ENCODE assay signal across 14 cellular contexts in genomic region chr17:57654040-57654775, GRCh38.
"Had no signal": no experiment of that assay in that cellular context is flagged by ENCODE, and none has a peak within 500 bp of the region (broad histone marks: within the 10 kb centered on the region; RNA-seq: fewer than 3 reads in every experiment).

No MANE protein-coding gene starts in this region.

- H3K4me1 ChIP-seq: heart left ventricle had no signal

- H3K27me3 Mint-ChIP-seq: activated CD4-positive, alpha-beta T cell treated with anti-CD3 and anti-CD28 coated beads, Interleukin-2, amount 10 ng/mL, durations not matched to agents 24 days and 14 days; activated naive CD8-positive, alpha-beta T cell; memory B cell had no signal

- H3K27me3 ChIP-seq: esophagus squamous epithelium, heart left ventricle, thyroid gland had no signal

- H3K9me3 ChIP-seq: esophagus squamous epithelium, heart left ventricle, thyroid gland had no signal

- H3K4me1 Mint-ChIP-seq: activated CD4-positive, alpha-beta T cell treated with anti-CD3 and anti-CD28 coated beads, Interleukin-2, amount 10 ng/mL, durations not matched to agents 24 days and 14 days; memory B cell; nephron had no signal

- H3K36me3 ChIP-seq: thyroid gland had no signal

- H3K4me3 ChIP-seq: esophagus squamous epithelium, heart left ventricle, thyroid gland had no signal

- ATAC-seq: heart left ventricle, left lobe of liver had no signal

- DNase-seq: activated CD4-positive, alpha-beta T cell treated with anti-CD3 and anti-CD28 coated beads, Interleukin-2, amount 10 ng/mL, durations not matched to agents 24 days and 14 days; activated effector memory CD4-positive, alpha-beta T cell treated with Interleukin-2 at 50 U/mL for 16 hours; activated T-cell treated with anti-CD3 and anti-CD28 coated beads, Interleukin-2, amount 50 U/mL, for 1 hour; anterior cingulate cortex; esophagus squamous epithelium; foreskin fibroblast; heart left ventricle; islet precursor cell; stimulated activated CD4-positive, alpha-beta T cell treated with anti-CD3 and anti-CD28 coated beads, Interleukin-15, amount 100 ng/mL, for 24 hours; thyroid gland had no signal

- H3K9me3 Mint-ChIP-seq: activated CD4-positive, alpha-beta T cell treated with anti-CD3 and anti-CD28 coated beads, Interleukin-2, amount 10 ng/mL, durations not matched to agents 24 days and 14 days; memory B cell; nephron had no signal

- H3K27ac ChIP-seq: esophagus squamous epithelium, heart left ventricle had no signal

- H3K27ac Mint-ChIP-seq: activated CD4-positive, alpha-beta T cell treated with anti-CD3 and anti-CD28 coated beads, Interleukin-2, amount 10 ng/mL, durations not matched to agents 24 days and 14 days; activated naive CD8-positive, alpha-beta T cell; memory B cell; nephron had no signal

- H3K4me3 Mint-ChIP-seq: activated CD4-positive, alpha-beta T cell treated with anti-CD3 and anti-CD28 coated beads, Interleukin-2, amount 10 ng/mL, durations not matched to agents 24 days and 14 days; activated naive CD8-positive, alpha-beta T cell; memory B cell; nephron had no signal
